20 cellular contexts compared by ENCODE assay signal in the genomic region with DNA sequence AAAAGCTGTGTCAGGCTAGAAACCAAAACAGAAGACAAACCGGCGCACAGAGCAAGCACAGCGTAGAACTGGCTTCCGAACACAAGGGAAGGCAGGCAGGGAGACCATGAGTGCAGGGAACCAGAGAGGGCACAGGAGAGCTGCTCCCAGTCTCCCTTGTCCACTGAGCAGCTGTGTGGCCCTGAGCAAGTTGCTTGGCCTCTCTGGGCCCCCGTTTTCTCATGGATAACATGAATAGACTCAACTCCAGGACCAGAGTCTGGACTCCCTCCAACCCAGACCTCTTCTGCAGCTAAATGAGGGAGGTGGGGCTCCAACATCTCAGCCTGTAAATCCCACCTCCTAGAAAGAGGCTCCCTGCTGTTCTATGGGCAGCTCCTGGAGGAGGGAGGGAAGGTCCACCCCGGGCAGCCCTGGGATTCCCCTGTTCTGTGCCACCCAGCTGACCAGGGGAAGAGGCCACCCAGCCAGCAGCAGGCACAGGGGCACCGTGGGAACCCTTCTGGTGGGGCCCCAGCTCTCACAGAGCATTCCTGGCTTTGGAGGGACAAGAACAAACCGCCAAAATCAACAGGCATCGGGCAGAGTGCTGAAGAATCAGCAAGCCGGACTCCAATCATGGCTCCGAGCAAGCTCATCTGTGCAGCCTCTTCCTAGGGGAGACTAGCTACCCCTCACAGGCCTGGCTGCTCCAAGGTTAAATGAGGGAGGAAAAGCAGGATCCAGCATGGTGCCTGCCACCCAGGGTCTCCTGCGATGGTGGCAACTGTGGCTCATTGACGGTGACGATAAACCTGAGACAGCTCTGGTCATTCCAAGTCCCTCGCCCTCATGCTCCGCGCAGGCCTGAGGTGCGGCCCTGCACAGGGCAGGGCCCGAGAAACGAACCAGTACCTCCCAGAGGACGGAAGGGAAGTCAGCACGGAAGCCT. TPM values are rescaled to one million over a fixed set of nuclear protein-coding genes. Genes with fewer than 3 reads are reported as not detected.
DNase-seq lines count a peak whose midpoint lies in the region; ATAC-seq and TF ChIP-seq lines count a peak whose summit lies in the region.
"Had no signal": no experiment of that assay in that cellular context is flagged by ENCODE, and none has a peak within 500 bp of the region (broad histone marks: within the 10 kb centered on the region; RNA-seq: fewer than 3 reads in every experiment).

No MANE protein-coding gene starts in this region.

- H3K36me3 Mint-ChIP-seq in activated CD8-positive, alpha-beta T cell treated with anti-CD3 and anti-CD28 coated beads, Interleukin-2, amount 10 ng/mL, durations not matched to agents 7 days and 5 days (ENCODE audit: low read depth) = no peaks in the 10 kb centered on the region
- H3K36me3 Mint-ChIP-seq in activated CD8-positive, alpha-beta T cell treated with anti-CD3 and anti-CD28 coated beads for 36 hours (ENCODE audit: low read depth) = peaks cover 2% of the 10 kb centered on the region
- H3K36me3 Mint-ChIP-seq in WTC11 = no peaks in the 10 kb centered on the region
- H3K36me3 Mint-ChIP-seq in glutamatergic neuron (ENCODE audit: unreplicated experiment) = no peaks in the 10 kb centered on the region
- H3K36me3 Mint-ChIP-seq: stimulated activated memory B cell treated with anti-CD40 and anti-IgM and Interleukin-4, amounts not matched to agents 10 μg/mL and 1 μg/mL and 100 μg/mL, for 72 hours had no signal

- H2BK120ac ChIP-seq in mesendoderm (ENCODE audit: low read depth, low read length) = no peak overlapping the region

- TF ChIP-seq POLR2A in spleen (IDR thresholded peaks at IDR 0.05) = no peak

- no peak overlapping the region for H3K27ac Mint-ChIP-seq in activated CD8-positive, alpha-beta T cell treated with anti-CD3 and anti-CD28 coated beads, Interleukin-2, amount 10 ng/mL, durations not matched to agents 7 days and 5 days
- no peak overlapping the region for H3K27ac Mint-ChIP-seq in activated CD8-positive, alpha-beta T cell treated with anti-CD3 and anti-CD28 coated beads for 36 hours
- H3K27ac Mint-ChIP-seq in WTC11 = peak overlapping the region; percentile 41; the same call in 1 of the 2 replicates
- peak overlapping the region; percentile 12 for H3K27ac Mint-ChIP-seq in glutamatergic neuron (ENCODE audit: unreplicated experiment)
- H3K27ac Mint-ChIP-seq: activated naive CD8-positive, alpha-beta T cell treated with anti-CD3 and anti-CD28 coated beads, Interleukin-2, amount 10 ng/mL, durations not matched to agents 7 days and 5 days had no signal

- no peak overlapping the region for H4K5ac ChIP-seq in mesendoderm (ENCODE audit: low read length)

- H3K36me3 ChIP-seq in spleen (peaks cover 0 to 21% (median 0%) of the 10 kb centered on the region in 6 donors), mesendoderm (ENCODE audit: control insufficient read depth, insufficient read depth, low read length) (no peaks in the 10 kb centered on the region)
- H3K36me3 ChIP-seq: left lung, right atrium auricular region, thoracic aorta had no signal

- H3K79me2 ChIP-seq in mesendoderm (ENCODE audit: control insufficient read depth, insufficient read depth, low read length) = peaks cover 49% of the 10 kb centered on the region

- no peak overlapping the region for H3K9ac ChIP-seq in mesendoderm (ENCODE audit: low read length)
- H3K9ac ChIP-seq: BLaER1 treated with 17β-estradiol and CSF1 and Interleukin-3, amounts not matched to agents 10 nM and 100 nM had no signal

- H3K4ac ChIP-seq in mesendoderm (ENCODE audit: low read depth, low read length) = no peak overlapping the region

- no peak overlapping the region for H3K18ac ChIP-seq in mesendoderm (ENCODE audit: low read length)

- H3K4me3 ChIP-seq in spleen = no peak overlapping the region
- no peak overlapping the region for H3K4me3 ChIP-seq in mesendoderm (ENCODE audit: low read length)
- H3K4me3 ChIP-seq: BLaER1 treated with 17β-estradiol and CSF1 and Interleukin-3, amounts not matched to agents 10 nM and 100 nM; body of pancreas; left lung; right atrium auricular region; thoracic aorta had no signal

- peak; percentile 17 for DNase-seq in activated CD8-positive, alpha-beta T cell treated with anti-CD3 and anti-CD28 coated beads, Interleukin-2, amount 10 ng/mL, durations not matched to agents 7 days and 5 days
- no peak for DNase-seq in activated CD8-positive, alpha-beta T cell treated with anti-CD3 and anti-CD28 coated beads for 36 hours
- DNase-seq in WTC11 (ENCODE audit: low spot score) (no peak), glutamatergic neuron (no peak), spleen (peak; percentile 54), Kasumi-1 (lab: John Stamatoyannopoulos, UW) (no peak), mesendoderm (no peak)
- DNase-seq: activated CD4-positive, CD25-positive, alpha-beta regulatory T cell; activated naive CD8-positive, alpha-beta T cell treated with anti-CD3 and anti-CD28 coated beads, Interleukin-2, amount 10 ng/mL, durations not matched to agents 7 days and 5 days; body of pancreas; NCI-H2171; NCI-H526; occipital lobe had no signal

- H2BK15ac ChIP-seq in mesendoderm (replicated peaks; ENCODE audit: low read depth) = no peak overlapping the region

- 88 to 96% (median 93%) methylated on average over 20 to 22 of the region's 22 CpGs for WGBS in spleen, 5 donors
- no CpG with 5 or more reads among the region's 22 CpGs for WGBS in mesendoderm (ENCODE audit: extremely low coverage, insufficient coverage, low lambda C conversion rate)

- no peak overlapping the region for H3K23ac ChIP-seq in mesendoderm (ENCODE audit: low read length)

- H3K56ac ChIP-seq in mesendoderm (ENCODE audit: low read length) = no peak overlapping the region

- H3K27me3 Mint-ChIP-seq in activated CD8-positive, alpha-beta T cell treated with anti-CD3 and anti-CD28 coated beads, Interleukin-2, amount 10 ng/mL, durations not matched to agents 7 days and 5 days (ENCODE audit: low read depth) = no peaks in the 10 kb centered on the region
- H3K27me3 Mint-ChIP-seq in activated CD8-positive, alpha-beta T cell treated with anti-CD3 and anti-CD28 coated beads for 36 hours = no peaks in the 10 kb centered on the region
- H3K27me3 Mint-ChIP-seq in WTC11 (ENCODE audit: low read depth) = no peaks in the 10 kb centered on the region
- H3K27me3 Mint-ChIP-seq in glutamatergic neuron (ENCODE audit: unreplicated experiment) = peaks cover 11% of the 10 kb centered on the region
- H3K27me3 Mint-ChIP-seq: activated naive CD8-positive, alpha-beta T cell treated with anti-CD3 and anti-CD28 coated beads, Interleukin-2, amount 10 ng/mL, durations not matched to agents 7 days and 5 days; stimulated activated memory B cell treated with anti-CD40 and anti-IgM and Interleukin-4, amounts not matched to agents 10 μg/mL and 1 μg/mL and 100 μg/mL, for 72 hours had no signal

- H3K9me3 ChIP-seq in spleen = no peaks in the 10 kb centered on the region
- H3K9me3 ChIP-seq: BLaER1 treated with 17β-estradiol and CSF1 and Interleukin-3, amounts not matched to agents 10 nM and 100 nM; body of pancreas; left lung; right atrium auricular region; thoracic aorta had no signal

- no peak for ATAC-seq in activated CD8-positive, alpha-beta T cell treated with anti-CD3 and anti-CD28 coated beads, Interleukin-2, amount 10 ng/mL, durations not matched to agents 7 days and 5 days
- ATAC-seq in activated CD8-positive, alpha-beta T cell treated with anti-CD3 and anti-CD28 coated beads for 36 hours = no peak
- ATAC-seq in WTC11 (no peak), GM18861 (IDR thresholded peaks at IDR 0.05; ENCODE audit: unreplicated experiment) (no peak)
- ATAC-seq: body of pancreas; left lung; Right ventricle myocardium inferior; stimulated activated memory B cell treated with anti-CD40 and anti-IgM and Interleukin-4, amounts not matched to agents 10 μg/mL and 1 μg/mL and 100 μg/mL, for 72 hours had no signal

- no peak overlapping the region for H3K4me3 Mint-ChIP-seq in activated CD8-positive, alpha-beta T cell treated with anti-CD3 and anti-CD28 coated beads, Interleukin-2, amount 10 ng/mL, durations not matched to agents 7 days and 5 days
- H3K4me3 Mint-ChIP-seq in activated CD8-positive, alpha-beta T cell treated with anti-CD3 and anti-CD28 coated beads for 36 hours = no peak overlapping the region
- H3K4me3 Mint-ChIP-seq in WTC11 (no peak overlapping the region), glutamatergic neuron (ENCODE audit: unreplicated experiment) (no peak overlapping the region)
- H3K4me3 Mint-ChIP-seq: activated naive CD8-positive, alpha-beta T cell treated with anti-CD3 and anti-CD28 coated beads, Interleukin-2, amount 10 ng/mL, durations not matched to agents 7 days and 5 days; stimulated activated memory B cell treated with anti-CD40 and anti-IgM and Interleukin-4, amounts not matched to agents 10 μg/mL and 1 μg/mL and 100 μg/mL, for 72 hours had no signal

- H3K27ac ChIP-seq in spleen (no peak overlapping the region), mesendoderm (ENCODE audit: low read depth, low read length) (no peak overlapping the region)
- H3K27ac ChIP-seq: BLaER1 treated with 17β-estradiol and CSF1 and Interleukin-3, amounts not matched to agents 10 nM and 100 nM; body of pancreas; left lung; right atrium auricular region; thoracic aorta had no signal

- intact Hi-C loops in activated CD8-positive, alpha-beta T cell treated with anti-CD3 and anti-CD28 coated beads for 36 hours (cut with micrococcal nuclease) = loop anchor here (5.0 kb wide), 1 partner anchor 129 kb away; no protein-coding TSS in a partner anchor
- intact Hi-C loops in spleen (cut with DNase I; ENCODE audit: low total_unique reads) = loop anchor here (10.0 kb wide), 1 partner anchor 261 kb away; no protein-coding TSS in a partner anchor

- POLR2A ChIA-PET in activated CD8-positive, alpha-beta T cell treated with anti-CD3 and anti-CD28 coated beads, Interleukin-2, amount 10 ng/mL, durations not matched to agents 7 days and 5 days (lab: Charles Lee) = interaction anchor here (1.1 kb wide), 1 partner anchor 569 kb away, joined by 4 read pairs; no protein-coding TSS in a partner anchor
- POLR2A ChIA-PET in activated CD8-positive, alpha-beta T cell treated with anti-CD3 and anti-CD28 coated beads for 36 hours (lab: Charles Lee) = interaction anchor here (0.8 kb wide), 1 partner anchor 9 kb away, joined by 3 read pairs; no protein-coding TSS in a partner anchor
- POLR2A ChIA-PET in WTC11 (lab: Charles Lee) = interaction anchor here (1.8 kb wide), 1 partner anchor 15 kb away, joined by 4 read pairs; a partner anchor contains a TSS

- CTCF ChIA-PET in activated CD8-positive, alpha-beta T cell treated with anti-CD3 and anti-CD28 coated beads, Interleukin-2, amount 10 ng/mL, durations not matched to agents 7 days and 5 days (lab: Charles Lee) = interaction anchor here (1.4 to 3.7 kb wide), 2 partner anchors 15 to 573 kb away, joined by 6 to 20 read pairs; a partner anchor contains a TSS
- CTCF ChIA-PET in activated CD8-positive, alpha-beta T cell treated with anti-CD3 and anti-CD28 coated beads for 36 hours (lab: Charles Lee) = interaction anchor here (0.6 to 3.6 kb wide), 6 partner anchors 15 to 584 kb away, joined by 3 to 18 read pairs (median 3); a partner anchor contains a TSS
- CTCF ChIA-PET in WTC11 (lab: Charles Lee) = interaction anchor here (0.7 to 3.9 kb wide), 6 partner anchors 15 to 573 kb away, joined by 3 to 16 read pairs (median 5); a partner anchor contains a TSS

- H3K4me2 ChIP-seq in mesendoderm (ENCODE audit: low read length) = no peak overlapping the region

- H2AK5ac ChIP-seq in mesendoderm (ENCODE audit: low read length) = no peak overlapping the region

- H3K79me1 ChIP-seq in mesendoderm (ENCODE audit: low read length) = peaks cover 35% of the 10 kb centered on the region

- peaks cover 28% of the 10 kb centered on the region for H3K4me1 Mint-ChIP-seq in activated CD8-positive, alpha-beta T cell treated with anti-CD3 and anti-CD28 coated beads, Interleukin-2, amount 10 ng/mL, durations not matched to agents 7 days and 5 days (ENCODE audit: low read depth)
- peaks cover 35% of the 10 kb centered on the region for H3K4me1 Mint-ChIP-seq in activated CD8-positive, alpha-beta T cell treated with anti-CD3 and anti-CD28 coated beads for 36 hours (ENCODE audit: low read depth)
- H3K4me1 Mint-ChIP-seq in WTC11 (peaks cover 61% of the 10 kb centered on the region), glutamatergic neuron (ENCODE audit: low read depth, unreplicated experiment) (peaks cover 44% of the 10 kb centered on the region)

- no peak overlapping the region for H4K8ac ChIP-seq in mesendoderm (ENCODE audit: low read depth, low read length)

- no peak for TF ChIP-seq CTCF in activated CD8-positive, alpha-beta T cell treated with anti-CD3 and anti-CD28 coated beads for 36 hours (IDR thresholded peaks at IDR 0.05)
- TF ChIP-seq CTCF in WTC11 (IDR thresholded peaks at IDR 0.05) = no peak
- no peak for TF ChIP-seq CTCF in glutamatergic neuron (IDR thresholded peaks at IDR 0.05; ENCODE audit: partially characterized antibody, unreplicated experiment)
- TF ChIP-seq CTCF in spleen (IDR thresholded peaks at IDR 0.05 in 8 of 11, conservative IDR thresholded peaks at IDR 0.05 in 3 of 11) = no peak

- H3K4me1 ChIP-seq in spleen = peaks cover 8 to 40% (median 30%) of the 10 kb centered on the region in 6 donors
- peaks cover 10% of the 10 kb centered on the region for H3K4me1 ChIP-seq in mesendoderm (ENCODE audit: control insufficient read depth, low read depth, low read length)

- H2BK5ac ChIP-seq in mesendoderm (ENCODE audit: low read length) = no peak overlapping the region

- no peaks in the 10 kb centered on the region for H3K27me3 ChIP-seq in spleen (replicated peaks in 1 of 7)
- no peaks in the 10 kb centered on the region for H3K27me3 ChIP-seq in mesendoderm (ENCODE audit: insufficient read depth, low read length, poor library complexity)
- H3K27me3 ChIP-seq: body of pancreas, left lung, right atrium auricular region had no signal

- no peaks in the 10 kb centered on the region for H3K9me3 Mint-ChIP-seq in activated CD8-positive, alpha-beta T cell treated with anti-CD3 and anti-CD28 coated beads, Interleukin-2, amount 10 ng/mL, durations not matched to agents 7 days and 5 days (ENCODE audit: insufficient read depth)
- H3K9me3 Mint-ChIP-seq in activated CD8-positive, alpha-beta T cell treated with anti-CD3 and anti-CD28 coated beads for 36 hours = no peaks in the 10 kb centered on the region
- no peaks in the 10 kb centered on the region for H3K9me3 Mint-ChIP-seq in WTC11
- peaks cover 15% of the 10 kb centered on the region for H3K9me3 Mint-ChIP-seq in glutamatergic neuron (ENCODE audit: unreplicated experiment)
- H3K9me3 Mint-ChIP-seq: activated naive CD8-positive, alpha-beta T cell treated with anti-CD3 and anti-CD28 coated beads, Interleukin-2, amount 10 ng/mL, durations not matched to agents 7 days and 5 days; stimulated activated memory B cell treated with anti-CD40 and anti-IgM and Interleukin-4, amounts not matched to agents 10 μg/mL and 1 μg/mL and 100 μg/mL, for 72 hours had no signal

RNA-seq across cellular contexts. Expression of a gene that starts 15.1 kb away (rescaled TPM):
- total RNA-seq in activated CD8-positive, alpha-beta T cell treated with anti-CD3 and anti-CD28 coated beads, Interleukin-2, amount 10 ng/mL, durations not matched to agents 7 days and 5 days = 10 to 100 TPM; 10.8 to 13.3 TPM
- 1 to 10 TPM; 8.4 to 9.6 TPM for total RNA-seq in activated CD8-positive, alpha-beta T cell treated with anti-CD3 and anti-CD28 coated beads for 36 hours
- total RNA-seq in WTC11 (2021) = 21.4 to 23.4 TPM (median 22.5 TPM) in 3 replicates
- 22.3 TPM for total RNA-seq in glutamatergic neuron (ENCODE audit: unreplicated experiment)
- 10 to 100 TPM in 4 of 7 donors, 1 to 10 TPM in 3; 7.7 to 22.3 (median 16.4) TPM for total RNA-seq in spleen
- polyA plus RNA-seq in spleen = 1 to 10 TPM; 2.7 to 4.5 (median 3.4) TPM
- polyA plus RNA-seq in mesendoderm (2013, experiment 1 of 2) = 23.7 TPM
- 23.4 TPM for polyA plus RNA-seq in mesendoderm (2013, experiment 2 of 2)

Comparison
In these comparisons a context has a peak if more than half of its experiments do, and no peak if none do; other contexts are left out.
1. DNase-seq: peak in activated CD8-positive, alpha-beta T cell treated with anti-CD3 and anti-CD28 coated beads, Interleukin-2, amount 10 ng/mL, durations not matched to agents 7 days and 5 days (single experiment) and spleen (single experiment); none in activated CD8-positive, alpha-beta T cell treated with anti-CD3 and anti-CD28 coated beads for 36 hours (single experiment), WTC11 (single experiment), glutamatergic neuron (single experiment), Kasumi-1 (0 of 2) and mesendoderm (single experiment).
2. H3K27ac Mint-ChIP-seq: peak in WTC11 (single experiment) and glutamatergic neuron (single experiment); none in activated CD8-positive, alpha-beta T cell treated with anti-CD3 and anti-CD28 coated beads, Interleukin-2, amount 10 ng/mL, durations not matched to agents 7 days and 5 days (single experiment) and activated CD8-positive, alpha-beta T cell treated with anti-CD3 and anti-CD28 coated beads for 36 hours (single experiment).